In genomic region chr1:42179900-42180329, GRCh38 we compare ENCODE assay signal across 23 cellular contexts. TPM values are rescaled to one million over a fixed set of nuclear protein-coding genes. Genes with fewer than 3 reads are reported as not detected.
A peak's percentile ranks its signal among the peaks of the same experiment; 100 is the strongest.
DNase-seq lines count a peak whose midpoint lies in the region; ATAC-seq, FAIRE-seq and TF ChIP-seq lines count a peak whose summit lies in the region.
"Had no signal": no experiment of that assay in that cellular context is flagged by ENCODE, and none has a peak within 500 bp of the region (broad histone marks: within the 10 kb centered on the region; RNA-seq: fewer than 3 reads in every experiment).

No MANE protein-coding gene starts in this region.

- no peaks in the 10 kb centered on the region; the same call in 1 of the 2 replicates for H3K36me3 ChIP-seq in GM23338 (ENCODE audit: insufficient read depth)
- peaks cover 0 to 19% of the 10 kb centered on the region in 2 experiments for H3K36me3 ChIP-seq in GM12878 (ENCODE audit: control insufficient read depth in 2 of 2, insufficient read depth in 2 of 2, low read length in 1 of 2)
- H3K36me3 ChIP-seq: ovary, transverse colon had no signal

- no peak for ATAC-seq in GM23338
- no peak for ATAC-seq in GM12878
- ATAC-seq in naive thymus-derived CD8-positive, alpha-beta T cell = peak in 1 of 2 donors; percentile 35
- ATAC-seq in left lobe of liver = no peak
- ATAC-seq in activated CD4-positive, CD25-positive, alpha-beta regulatory T cell treated with anti-CD3 and anti-CD28 coated beads, Interleukin-2, amount 50 U/mL, for 24 hours = no peak
- ATAC-seq: left lung; stimulated activated naive B cell treated with anti-CD40 and anti-IgM and Interleukin-4, amounts not matched to agents 10 μg/mL and 1 μg/mL and 100 μg/mL, for 72 hours had no signal

- peaks cover 9% of the 10 kb centered on the region for H3K36me3 Mint-ChIP-seq in GM23338 (ENCODE audit: low read depth)
- peaks cover 0 to 57% (median 1%) of the 10 kb centered on the region in 3 donors for H3K36me3 Mint-ChIP-seq in naive thymus-derived CD8-positive, alpha-beta T cell

- WGBS in GM12878 (ENCODE audit: insufficient coverage, insufficient replicate concordance, low lambda C conversion rate, missing lambda C conversion rate) = 97% methylated on average over 4 of the region's 4 CpGs

- CTCF ChIA-PET in GM12878 (lab: Yijun Ruan, JAX) = interaction anchor here (0.6 to 1.2 kb wide), 3 partner anchors 12 to 572 kb away, joined by 3 to 4 read pairs (median 3); no protein-coding TSS in a partner anchor

- DNase-seq in DMS53 (lab: John Stamatoyannopoulos, UW) (peak; percentile 17), DMS53 treated with DMSO at 0.1 percent for 48 hours (lab: John Stamatoyannopoulos, UW; ENCODE audit: unreplicated experiment) (no peak), GM23338 (ENCODE audit: low spot score) (no peak), GM12878 (ENCODE audit: low read depth, low spot score) (no peak), T-helper 1 cell (no peak), left lobe of liver (ENCODE audit: low spot score) (no peak)
- no peak for DNase-seq in naive thymus-derived CD8-positive, alpha-beta T cell
- DNase-seq: 8988T; activated CD4-positive, alpha-beta T cell treated with anti-CD3 and anti-CD28 coated beads, Interleukin-2, amount 10 ng/mL, durations not matched to agents 24 days and 14 days; activated CD8-positive, alpha-beta memory T cell treated with anti-CD3 and anti-CD28 coated beads, Interleukin-2, amount 50 U/mL, for 48 hours; activated gamma-delta T cell treated with Interleukin-2 at 50 U/mL for 16 hours; esophagus squamous epithelium; KBM-7; left lung; NCI-H187; NCI-H510A; ovary; sigmoid colon; stimulated activated naive B cell treated with anti-CD40 and anti-IgM and Interleukin-4, amounts not matched to agents 10 μg/mL and 1 μg/mL and 100 μg/mL, for 72 hours; transverse colon had no signal

- POLR2A ChIA-PET in GM12878 (lab: Charles Lee) = no interaction called here
- POLR2A ChIA-PET in naive thymus-derived CD8-positive, alpha-beta T cell (lab: Charles Lee) = no interaction called here

- H3K27me3 ChIP-seq in GM23338 (ENCODE audit: insufficient read depth) = no peaks in the 10 kb centered on the region
- no peaks in the 10 kb centered on the region for H3K27me3 ChIP-seq in GM12878 (replicated peaks in 1 of 2; ENCODE audit: control insufficient read depth in 2 of 2, insufficient read depth in 2 of 2, low read length in 1 of 2)
- H3K27me3 ChIP-seq: esophagus squamous epithelium, left lung, ovary, sigmoid colon, transverse colon had no signal

- BruUV-seq in GM12878 (replicated peaks; lab: Mats Ljungman, UMichigan) = no TSS peak

- H3K4me2 ChIP-seq in GM23338 = no peak overlapping the region
- H3K4me2 ChIP-seq in GM12878 (ENCODE audit: control insufficient read depth, insufficient read depth) = no peak overlapping the region

- TF ChIP-seq CTCF in GM23338 (conservative IDR thresholded peaks at IDR 0.05; ENCODE audit: low read depth in 2 of 2) (no peak), GM12878 (IDR thresholded peaks at IDR 0.05 in 2 of 3, conservative IDR thresholded peaks at IDR 0.05 in 1 of 3; ENCODE audit: control insufficient read depth in 2 of 3, extremely low read depth in 1 of 3, insufficient read depth in 1 of 3, low read depth in 3 of 3, low read length in 3 of 3) (no peak)

- TF ChIP-seq EP300 in GM12878 (IDR thresholded peaks at IDR 0.05; ENCODE audit: borderline replicate concordance in 1 of 2, control insufficient read depth in 1 of 2, low read depth in 2 of 2, low read length in 2 of 2) = no peak

- no peaks in the 10 kb centered on the region for H3K9me3 ChIP-seq in GM12878 (replicated peaks; ENCODE audit: control insufficient read depth, insufficient read depth, low read length)
- H3K9me3 ChIP-seq: esophagus squamous epithelium, left lung, ovary, sigmoid colon, transverse colon had no signal

- TF ChIP-seq POLR2A in GM12878 (IDR thresholded peaks at IDR 0.05; ENCODE audit: low read depth, low read length) = no peak

- SMC1A ChIA-PET in GM12878 (lab: Charles Lee; ENCODE audit: uncharacterized antibody, unreplicated experiment) = no interaction called here

- H3K9ac ChIP-seq in GM12878 (ENCODE audit: control insufficient read depth, insufficient read depth, low read length) = no peak overlapping the region

- peaks cover 4% of the 10 kb centered on the region for H3K27me3 Mint-ChIP-seq in GM23338 (ENCODE audit: insufficient read depth, low read depth, poor library complexity)
- H3K27me3 Mint-ChIP-seq in naive thymus-derived CD8-positive, alpha-beta T cell = no peaks in the 10 kb centered on the region
- H3K27me3 Mint-ChIP-seq: activated CD4-positive, alpha-beta T cell treated with anti-CD3 and anti-CD28 coated beads, Interleukin-2, amount 10 ng/mL, durations not matched to agents 24 days and 14 days; stimulated activated naive B cell treated with anti-CD40 and anti-IgM and Interleukin-4, amounts not matched to agents 10 μg/mL and 1 μg/mL and 100 μg/mL, for 72 hours had no signal

- RAD21 ChIA-PET in GM12878 (lab: Charles Lee; ENCODE audit: unreplicated experiment) = no interaction called here

- peaks cover 3% of the 10 kb centered on the region for H3K4me1 Mint-ChIP-seq in GM23338
- H3K4me1 Mint-ChIP-seq in naive thymus-derived CD8-positive, alpha-beta T cell = peaks cover 0 to 26% (median 14%) of the 10 kb centered on the region in 4 donors
- H3K4me1 Mint-ChIP-seq: activated CD4-positive, alpha-beta T cell treated with anti-CD3 and anti-CD28 coated beads, Interleukin-2, amount 10 ng/mL, durations not matched to agents 24 days and 14 days had no signal

- no peak overlapping the region for H3K4me3 Mint-ChIP-seq in GM23338
- no peak overlapping the region for H3K4me3 Mint-ChIP-seq in naive thymus-derived CD8-positive, alpha-beta T cell
- H3K4me3 Mint-ChIP-seq: activated CD4-positive, alpha-beta T cell treated with anti-CD3 and anti-CD28 coated beads, Interleukin-2, amount 10 ng/mL, durations not matched to agents 24 days and 14 days; stimulated activated naive B cell treated with anti-CD40 and anti-IgM and Interleukin-4, amounts not matched to agents 10 μg/mL and 1 μg/mL and 100 μg/mL, for 72 hours had no signal

- H2AFZ ChIP-seq in GM23338 (no peak overlapping the region), GM12878 (ENCODE audit: control insufficient read depth, low read depth, low read length) (no peak overlapping the region)

- peaks cover 10% of the 10 kb centered on the region for H4K20me1 ChIP-seq in GM23338 (replicated peaks; ENCODE audit: insufficient read depth)
- H4K20me1 ChIP-seq in GM12878 (ENCODE audit: control insufficient read depth, insufficient read depth) = no peaks in the 10 kb centered on the region

- no peak for TF ChIP-seq RAD21 in GM12878 (IDR thresholded peaks at IDR 0.05; ENCODE audit: insufficient read depth, low read depth, low read length)

- H3K27ac ChIP-seq in GM23338 (ENCODE audit: low read depth) = peak overlapping the region; percentile 11; the same call in 1 of the 2 replicates
- no peak overlapping the region for H3K27ac ChIP-seq in GM12878 (ENCODE audit: control insufficient read depth, insufficient read depth)
- H3K27ac ChIP-seq: esophagus squamous epithelium, left lung, ovary, RWPE1, sigmoid colon, transverse colon had no signal

- H3K9me3 Mint-ChIP-seq in GM23338 = no peaks in the 10 kb centered on the region
- no peaks in the 10 kb centered on the region for H3K9me3 Mint-ChIP-seq in naive thymus-derived CD8-positive, alpha-beta T cell
- H3K9me3 Mint-ChIP-seq: activated CD4-positive, alpha-beta T cell treated with anti-CD3 and anti-CD28 coated beads, Interleukin-2, amount 10 ng/mL, durations not matched to agents 24 days and 14 days; stimulated activated naive B cell treated with anti-CD40 and anti-IgM and Interleukin-4, amounts not matched to agents 10 μg/mL and 1 μg/mL and 100 μg/mL, for 72 hours had no signal

- H3K79me2 ChIP-seq in GM23338 (replicated peaks; ENCODE audit: insufficient read depth) (no peaks in the 10 kb centered on the region), GM12878 (ENCODE audit: control insufficient read depth, insufficient read depth, low read length) (no peaks in the 10 kb centered on the region)

- no peak overlapping the region for H3K27ac Mint-ChIP-seq in GM23338
- H3K27ac Mint-ChIP-seq in naive thymus-derived CD8-positive, alpha-beta T cell = peak overlapping the region in 9 of 10 donors; percentile 21 to 90 (median 73)
- H3K27ac Mint-ChIP-seq: activated CD4-positive, alpha-beta T cell treated with anti-CD3 and anti-CD28 coated beads, Interleukin-2, amount 10 ng/mL, durations not matched to agents 24 days and 14 days had no signal

- H3K9me2 ChIP-seq in GM23338 (ENCODE audit: insufficient read depth) = no peaks in the 10 kb centered on the region

- FAIRE-seq in GM12878 (lab: Jason Lieb, UNC) = no peak

- no peak overlapping the region for H3K4me3 ChIP-seq in GM23338
- no peak overlapping the region for H3K4me3 ChIP-seq in GM12878
- H3K4me3 ChIP-seq: esophagus squamous epithelium, left lung, ovary, sigmoid colon, transverse colon had no signal

- intact Hi-C loops in GM12878 (cut with micrococcal nuclease; ENCODE audit: unreplicated experiment) = loop anchor here (5.0 to 10.0 kb wide), 2 partner anchors 157 to 285 kb away; partner anchors contain the start of genes CCDC30 and FOXJ3

- H3K4me1 ChIP-seq in GM23338 (ENCODE audit: insufficient read depth) (no peaks in the 10 kb centered on the region; the same call in 1 of the 2 replicates), GM12878 (ENCODE audit: control insufficient read depth, insufficient read depth, low read length) (no peaks in the 10 kb centered on the region)

- in situ Hi-C loops in GM12878 (cut with MboI) = loop anchor here (10.0 kb wide), 1 partner anchor 605 kb away; no protein-coding TSS in a partner anchor

- H3F3A ChIP-seq in GM23338 (replicated peaks; ENCODE audit: low read depth) = no peaks in the 10 kb centered on the region

RNA-seq across cellular contexts. Expression of gene GUCA2A, which starts 15.4 kb away (rescaled TPM):
- total RNA-seq in GM23338 (2014; rRNA removed; shearing (Covaris generic)) = not detected in 2 replicates
- not detected in 2 replicates for polyA plus RNA-seq in GM23338 (2016; fragmentation: Nextera tagmentation; extraction: Ambion mirVana)
- total RNA-seq in GM12878 (2013; cell fraction: nucleolus; rRNA removed) = not detected in 2 replicates
- total RNA-seq in GM12878 (2014; rRNA removed) = not detected in 2 replicates
- not detected in 2 replicates for total RNA-seq in GM12878 (2014; rRNA removed; fragmentation: Illumina TruSeq; extraction: Trizol)
- not detected in 2 replicates for total RNA-seq in GM12878 (2021)
- polyA plus RNA-seq in GM12878 (2011; ENCODE audit: low read depth) = not detected
- polyA plus RNA-seq in GM12878 (2011; rRNA removed) = not detected in 2 replicates
- not detected in 2 replicates for polyA plus RNA-seq in GM12878 (2011; cell fraction: cytosol; rRNA removed)
- not detected in 2 replicates for polyA plus RNA-seq in GM12878 (2011; cell fraction: nucleus; rRNA removed)
- not detected in 2 replicates for polyA plus RNA-seq in GM12878 (2012)
- not detected in 2 replicates for polyA plus RNA-seq in GM12878 (2014; fragmentation: Illumina TruSeq; extraction: Trizol)
- not detected for polyA plus RNA-seq in GM12878 (2014; fragmentation: Nextera tagmentation; extraction: Ambion mirVana)
- polyA plus RNA-seq in GM12878 (2014; rRNA removed) = not detected in 2 replicates
- not detected for polyA plus RNA-seq in GM12878 (2016; fragmentation: Nextera tagmentation; extraction: Ambion mirVana)
- polyA minus RNA-seq in GM12878 (2011; rRNA and poly(A)+ RNA removed) = not detected in 2 replicates
- not detected in 2 replicates for polyA minus RNA-seq in GM12878 (2011; cell fraction: cytosol; rRNA and poly(A)+ RNA removed)
- polyA minus RNA-seq in GM12878 (2011; cell fraction: nucleus; rRNA and poly(A)+ RNA removed) = not detected in 2 replicates
- total RNA-seq in naive thymus-derived CD8-positive, alpha-beta T cell = not detected
- not detected for polyA plus RNA-seq in naive thymus-derived CD8-positive, alpha-beta T cell
- not detected for total RNA-seq in left lobe of liver
- total RNA-seq: activated CD4-positive, alpha-beta T cell treated with anti-CD3 and anti-CD28 coated beads, Interleukin-2, amount 10 ng/mL, durations not matched to agents 24 days and 14 days; esophagus squamous epithelium; left lung had no signal
- polyA plus RNA-seq: BJ, ovary had no signal

RNA-seq across cellular contexts. Expression of gene GUCA2B, which starts 26.7 kb away (rescaled TPM):
- not detected in 2 replicates for total RNA-seq in GM23338 (2014; rRNA removed; shearing (Covaris generic))
- polyA plus RNA-seq in GM23338 (2016; fragmentation: Nextera tagmentation; extraction: Ambion mirVana) (not detected in 2 replicates), GM12878 (2011; rRNA removed) (not detected in 2 replicates), GM12878 (2014; fragmentation: Illumina TruSeq; extraction: Trizol) (not detected in 2 replicates), GM12878 (2014; fragmentation: Nextera tagmentation; extraction: Ambion mirVana) (not detected), GM12878 (2014; rRNA removed) (not detected in 2 replicates), GM12878 (2016; fragmentation: Nextera tagmentation; extraction: Ambion mirVana) (not detected)
- not detected in 2 replicates for total RNA-seq in GM12878 (2013; cell fraction: nucleolus; rRNA removed)
- total RNA-seq in GM12878 (2014; rRNA removed) (not detected in 2 replicates), GM12878 (2014; rRNA removed; fragmentation: Illumina TruSeq; extraction: Trizol) (not detected in 2 replicates), GM12878 (2021) (not detected in 2 replicates), left lobe of liver (0.53 TPM)
- not detected for polyA plus RNA-seq in GM12878 (2011; ENCODE audit: low read depth)
- not detected in 2 replicates for polyA plus RNA-seq in GM12878 (2011; cell fraction: cytosol; rRNA removed)
- polyA plus RNA-seq in GM12878 (2011; cell fraction: nucleus; rRNA removed) = not detected in 2 replicates
- not detected in 2 replicates for polyA plus RNA-seq in GM12878 (2012)
- not detected in 2 replicates for polyA minus RNA-seq in GM12878 (2011; rRNA and poly(A)+ RNA removed)
- not detected in 2 replicates for polyA minus RNA-seq in GM12878 (2011; cell fraction: cytosol; rRNA and poly(A)+ RNA removed)
- not detected in 2 replicates for polyA minus RNA-seq in GM12878 (2011; cell fraction: nucleus; rRNA and poly(A)+ RNA removed)
- not detected for total RNA-seq in naive thymus-derived CD8-positive, alpha-beta T cell
- not detected for polyA plus RNA-seq in naive thymus-derived CD8-positive, alpha-beta T cell
- total RNA-seq: activated CD4-positive, alpha-beta T cell treated with anti-CD3 and anti-CD28 coated beads, Interleukin-2, amount 10 ng/mL, durations not matched to agents 24 days and 14 days; esophagus squamous epithelium; left lung; ovary had no signal
- polyA plus RNA-seq: BJ, ovary had no signal
